In the genomic region with DNA sequence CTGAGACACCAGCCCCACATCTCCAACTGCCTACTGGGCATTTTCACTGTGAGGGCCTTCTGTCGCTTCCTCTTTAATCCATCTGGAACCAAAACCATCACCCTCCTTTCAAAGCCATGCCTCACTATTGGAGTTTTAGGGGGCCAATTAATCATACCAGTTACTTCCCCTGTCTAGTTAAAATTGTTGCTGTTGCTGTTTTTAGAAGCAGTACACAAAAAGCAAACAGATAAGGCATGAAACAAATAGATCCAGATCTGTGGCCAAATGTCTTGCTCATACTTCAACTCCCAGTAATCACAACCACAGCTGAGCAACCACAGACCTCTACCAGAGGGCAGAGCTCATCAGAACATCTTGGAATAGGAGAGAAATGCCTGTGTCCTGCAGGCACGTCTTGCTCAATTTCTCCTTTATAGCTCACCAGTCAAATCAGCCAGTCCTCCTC, we compare ENCODE assay signal across 12 cellular contexts.
DNase-seq lines count a peak whose midpoint lies in the region; ATAC-seq, FAIRE-seq and TF ChIP-seq lines count a peak whose summit lies in the region.
"Had no signal": no experiment of that assay in that cellular context is flagged by ENCODE, and none has a peak within 500 bp of the region (broad histone marks: within the 10 kb centered on the region; RNA-seq: fewer than 3 reads in every experiment).

No MANE protein-coding gene starts in this region.

- H3K9ac ChIP-seq in astrocyte (ENCODE audit: low read length): no peak overlapping the region

- ATAC-seq in right cardiac atrium: peak; percentile 89 to 93
- ATAC-seq in GM21529 (IDR thresholded peaks at IDR 0.05; ENCODE audit: unreplicated experiment): no peak
- no peak for ATAC-seq in GM18873 (IDR thresholded peaks at IDR 0.05; ENCODE audit: low FRiP score, unreplicated experiment)
- ATAC-seq in GM18502 (IDR thresholded peaks at IDR 0.05; ENCODE audit: poor library complexity, unreplicated experiment): no peak

- H3K4me1 ChIP-seq in astrocyte (ENCODE audit: insufficient read depth, low read length): peaks cover 10% of the 10 kb centered on the region
- peaks cover 7% of the 10 kb centered on the region for H3K4me1 ChIP-seq in right cardiac atrium (ENCODE audit: control insufficient read depth, insufficient read depth, low read length)
- peaks cover 11% of the 10 kb centered on the region for H3K4me1 ChIP-seq in suprapubic skin
- H3K4me1 ChIP-seq: right lobe of liver had no signal

- H3K4me1 Mint-ChIP-seq in astrocyte (ENCODE audit: low read depth, unreplicated experiment): peaks cover 8% of the 10 kb centered on the region

- H3K9me3 ChIP-seq in astrocyte (ENCODE audit: insufficient read depth, low read depth, low read length) (no peaks in the 10 kb centered on the region), right cardiac atrium (ENCODE audit: control insufficient read depth, low read length) (no peaks in the 10 kb centered on the region), suprapubic skin (no peaks in the 10 kb centered on the region)
- H3K9me3 ChIP-seq: right lobe of liver had no signal

- TF ChIP-seq EP300 in suprapubic skin (IDR thresholded peaks at IDR 0.05): no peak

- no peaks in the 10 kb centered on the region for H3K36me3 ChIP-seq in astrocyte (ENCODE audit: insufficient read depth, low read length)
- H3K36me3 ChIP-seq in suprapubic skin: no peaks in the 10 kb centered on the region
- H3K36me3 ChIP-seq: right lobe of liver had no signal

- no peak overlapping the region for H2AFZ ChIP-seq in astrocyte (ENCODE audit: low read depth, low read length)

- no peaks in the 10 kb centered on the region for H3K27me3 Mint-ChIP-seq in astrocyte (ENCODE audit: low read depth, unreplicated experiment)
- H3K27me3 Mint-ChIP-seq: activated CD4-positive, alpha-beta memory T cell treated with anti-CD3 and anti-CD28 coated beads, Interleukin-2, amount 10 ng/mL, durations not matched to agents 7 days and 5 days had no signal

- TF ChIP-seq CTCF in astrocyte (IDR thresholded peaks at IDR 0.05; ENCODE audit: insufficient read depth, low read depth, low read length) (no peak), suprapubic skin (IDR thresholded peaks at IDR 0.05) (no peak)

- peaks cover 1% of the 10 kb centered on the region for H3K9me3 Mint-ChIP-seq in astrocyte (ENCODE audit: unreplicated experiment)
- H3K9me3 Mint-ChIP-seq: activated CD4-positive, alpha-beta memory T cell treated with anti-CD3 and anti-CD28 coated beads, Interleukin-2, amount 10 ng/mL, durations not matched to agents 7 days and 5 days had no signal

- FAIRE-seq in astrocyte (lab: Jason Lieb, UNC): peak; percentile 80
- FAIRE-seq: endothelial cell of umbilical vein had no signal

- no peaks in the 10 kb centered on the region for H4K20me1 ChIP-seq in astrocyte (ENCODE audit: insufficient read depth, low read length)

- in situ Hi-C loops in KBM-7 (cut with MboI; ENCODE audit: low pct_unique_long_range_greater_than_20kb, low sequenced_read_pairs): no loop called here

- H3K79me2 ChIP-seq in astrocyte (ENCODE audit: insufficient read depth, low read length): no peaks in the 10 kb centered on the region

- DNase-seq in KBM-7 (peak; percentile 45), astrocyte (ENCODE audit: low read depth) (peak; percentile 98), right cardiac atrium (peak in 2 of 3 donors; percentile 23 to 34), suprapubic skin (ENCODE audit: low spot score in 2 of 2) (no peak), middle frontal gyrus (ENCODE audit: extremely low spot score, low spot score) (no peak)
- DNase-seq: activated CD4-positive, alpha-beta memory T cell treated with anti-CD3 and anti-CD28 coated beads, Interleukin-2, amount 10 ng/mL, durations not matched to agents 7 days and 5 days; NCI-H2081 had no signal

- H3K27ac ChIP-seq in astrocyte (ENCODE audit: low read depth, low read length): peak overlapping the region; percentile 22
- peak overlapping the region; percentile 89 for H3K27ac ChIP-seq in right cardiac atrium (ENCODE audit: low read length)
- peak overlapping the region; percentile 70 for H3K27ac ChIP-seq in suprapubic skin
- H3K27ac ChIP-seq: right lobe of liver had no signal

- WGBS in right cardiac atrium: 56% methylated on average over 2 of the region's 2 CpGs
- WGBS in suprapubic skin: 44% methylated on average over 2 of the region's 2 CpGs

- no peak overlapping the region for H3K4me3 Mint-ChIP-seq in astrocyte (ENCODE audit: unreplicated experiment)
- H3K4me3 Mint-ChIP-seq: activated CD4-positive, alpha-beta memory T cell treated with anti-CD3 and anti-CD28 coated beads, Interleukin-2, amount 10 ng/mL, durations not matched to agents 7 days and 5 days had no signal

- intact Hi-C loops in right cardiac atrium (cut with DNase I): no loop called here

- H3K27ac Mint-ChIP-seq in astrocyte (ENCODE audit: unreplicated experiment): peak overlapping the region; percentile 44
- H3K27ac Mint-ChIP-seq: activated CD4-positive, alpha-beta memory T cell treated with anti-CD3 and anti-CD28 coated beads, Interleukin-2, amount 10 ng/mL, durations not matched to agents 7 days and 5 days had no signal

- H3K27me3 ChIP-seq in astrocyte (ENCODE audit: insufficient read depth, low read length) (no peaks in the 10 kb centered on the region), right cardiac atrium (ENCODE audit: control insufficient read depth, insufficient read depth) (no peaks in the 10 kb centered on the region), suprapubic skin (no peaks in the 10 kb centered on the region)
- H3K27me3 ChIP-seq: right lobe of liver had no signal

- peaks cover 2% of the 10 kb centered on the region for H3K36me3 Mint-ChIP-seq in astrocyte (ENCODE audit: low read depth, unreplicated experiment)

- no peak for TF ChIP-seq POLR2A in suprapubic skin (IDR thresholded peaks at IDR 0.05)

- peak overlapping the region; percentile 26 for H3K4me2 ChIP-seq in astrocyte (ENCODE audit: low read length)

- no peak overlapping the region for H3K4me3 ChIP-seq in astrocyte (ENCODE audit: insufficient read depth, low read depth, low read length)
- H3K4me3 ChIP-seq in right cardiac atrium (ENCODE audit: low read length): no peak overlapping the region
- H3K4me3 ChIP-seq in suprapubic skin: no peak overlapping the region
- H3K4me3 ChIP-seq: right lobe of liver had no signal

Comparison
In these comparisons a context has a peak if more than half of its experiments do, and no peak if none do; other contexts are left out.
1. DNase-seq: peak in KBM-7 (single experiment), astrocyte (single experiment) and right cardiac atrium (2 of 3); none in suprapubic skin (0 of 2) and middle frontal gyrus (single experiment).
2. H3K27ac ChIP-seq: peak in every context shown above with its lines; median percentile 89 in right cardiac atrium; 70 in suprapubic skin; 22 in astrocyte.
3. ATAC-seq: peak in right cardiac atrium (2 of 2); none in GM21529 (single experiment), GM18873 (single experiment) and GM18502 (single experiment).